13 cellular contexts compared by ENCODE assay signal in genomic region chr1:26745191-26745590, GRCh38. TPM values are rescaled to one million over a fixed set of nuclear protein-coding genes. Genes with fewer than 3 reads are reported as not detected.
DNase-seq lines count a peak whose midpoint lies in the region; ATAC-seq and TF ChIP-seq lines count a peak whose summit lies in the region.
"Had no signal": no experiment of that assay in that cellular context is flagged by ENCODE, and none has a peak within 500 bp of the region (broad histone marks: within the 10 kb centered on the region; RNA-seq: fewer than 3 reads in every experiment).

No MANE protein-coding gene starts in this region.

- no peak overlapping the region for H3K4me3 ChIP-seq in DOHH2 (ENCODE audit: low read length)
- no peak overlapping the region for H3K4me3 ChIP-seq in Peyer's patch
- no peak overlapping the region for H3K4me3 ChIP-seq in colonic mucosa
- H3K4me3 ChIP-seq in sigmoid colon, result no peak overlapping the region
- H3K4me3 ChIP-seq in A673 (ENCODE audit: low read depth, low read length, poor library complexity, severe bottlenecking), result no peak overlapping the region
- no peak overlapping the region for H3K4me3 ChIP-seq in mammary epithelial cell (replicated peaks in 1 of 3; ENCODE audit: insufficient read depth in 1 of 3, low read depth in 2 of 3, low read length in 3 of 3)
- H3K4me3 ChIP-seq: breast epithelium had no signal

- peaks cover 93% of the 10 kb centered on the region for H3K79me2 ChIP-seq in DOHH2 (ENCODE audit: control insufficient read depth, low read length)
- H3K79me2 ChIP-seq in mammary epithelial cell (ENCODE audit: insufficient read depth, low read length), result peaks cover 80% of the 10 kb centered on the region

- no peaks in the 10 kb centered on the region for H3K9me3 ChIP-seq in DOHH2 (ENCODE audit: control insufficient read depth, insufficient read depth, low read length)
- no peaks in the 10 kb centered on the region for H3K9me3 ChIP-seq in Peyer's patch
- H3K9me3 ChIP-seq in colonic mucosa, result no peaks in the 10 kb centered on the region
- no peaks in the 10 kb centered on the region for H3K9me3 ChIP-seq in sigmoid colon
- no peaks in the 10 kb centered on the region for H3K9me3 ChIP-seq in A673 (ENCODE audit: low read depth, low read length, poor library complexity, severe bottlenecking)
- H3K9me3 ChIP-seq in mammary epithelial cell (replicated peaks; ENCODE audit: insufficient read depth, low read length), result no peaks in the 10 kb centered on the region
- H3K9me3 ChIP-seq: breast epithelium had no signal

- 79% methylated on average over 5 of the region's 5 CpGs for WGBS in sigmoid colon, 2 donors
- 83% methylated on average over 4 of the region's 5 CpGs for WGBS in mammary epithelial cell (ENCODE audit: low coverage, missing lambda C conversion rate)

- H4K20me1 ChIP-seq in DOHH2 (ENCODE audit: control insufficient read depth, insufficient read depth, low read depth, low read length) (no peaks in the 10 kb centered on the region), mammary epithelial cell (ENCODE audit: insufficient read depth, low read length) (no peaks in the 10 kb centered on the region)

- H3K4me2 ChIP-seq in DOHH2 (ENCODE audit: low read length) (peak overlapping the region; percentile 89), mammary epithelial cell (ENCODE audit: insufficient read depth, low read depth, low read length) (no peak overlapping the region)

- ATAC-seq in HG03432 (IDR thresholded peaks at IDR 0.05; ENCODE audit: unreplicated experiment), result no peak

- peaks cover 95% of the 10 kb centered on the region for H3K36me3 ChIP-seq in DOHH2 (ENCODE audit: control insufficient read depth, low read length)
- H3K36me3 ChIP-seq in Peyer's patch, result peaks cover 0 to 51% (median 0%) of the 10 kb centered on the region in 3 donors
- peaks cover 4% of the 10 kb centered on the region for H3K36me3 ChIP-seq in colonic mucosa
- H3K36me3 ChIP-seq in sigmoid colon, result peaks cover 0 to 49% (median 4%) of the 10 kb centered on the region in 4 donors
- peaks cover 86% of the 10 kb centered on the region for H3K36me3 ChIP-seq in A673 (ENCODE audit: insufficient read depth, low read length, poor library complexity, severe bottlenecking)
- peaks cover 10% of the 10 kb centered on the region for H3K36me3 ChIP-seq in mammary epithelial cell (ENCODE audit: insufficient read depth, low read length)
- H3K36me3 ChIP-seq: breast epithelium had no signal

- H3K9ac ChIP-seq in colonic mucosa (ENCODE audit: low read depth in 2 of 2, low read length in 2 of 2) (no peak overlapping the region), mammary epithelial cell (ENCODE audit: insufficient read depth, low read length) (no peak overlapping the region)

- POLR2A ChIA-PET in A673 (lab: Charles Lee; ENCODE audit: low non-redundant PET), result no interaction called here

- peaks cover 34% of the 10 kb centered on the region for H3F3A ChIP-seq in DOHH2 (ENCODE audit: control insufficient read depth, insufficient read depth)

- dilution Hi-C loops in mammary epithelial cell (cut with HindIII; ENCODE audit: low sequenced_read_pairs), result no loop called here

- no peak for TF ChIP-seq EP300 in sigmoid colon (IDR thresholded peaks at IDR 0.05)

- in situ Hi-C loops in mammary epithelial cell (cut with MboI; ENCODE audit: low sequenced_read_pairs in 2 of 2), result no loop called here

- H3K27me3 ChIP-seq in DOHH2 (ENCODE audit: control insufficient read depth, low read length) (no peaks in the 10 kb centered on the region), Peyer's patch (no peaks in the 10 kb centered on the region), colonic mucosa (no peaks in the 10 kb centered on the region), sigmoid colon (no peaks in the 10 kb centered on the region), A673 (replicated peaks; ENCODE audit: insufficient read depth, low read depth, low read length, poor library complexity) (no peaks in the 10 kb centered on the region), mammary epithelial cell (ENCODE audit: insufficient read depth, low read length) (no peaks in the 10 kb centered on the region)
- H3K27me3 ChIP-seq: breast epithelium had no signal

- no peaks in the 10 kb centered on the region for H3K9me2 ChIP-seq in DOHH2 (replicated peaks; ENCODE audit: control insufficient read depth, low read length)

- H3K4me1 ChIP-seq in DOHH2 (ENCODE audit: control insufficient read depth, low read length) (peaks cover 52% of the 10 kb centered on the region), Peyer's patch (peaks cover 0 to 29% (median 22%) of the 10 kb centered on the region in 4 donors), colonic mucosa (peaks cover 2% of the 10 kb centered on the region), sigmoid colon (peaks cover 0 to 66% (median 31%) of the 10 kb centered on the region in 4 donors), A673 (ENCODE audit: insufficient read depth, low read length, poor library complexity, severe bottlenecking) (peaks cover 7% of the 10 kb centered on the region), mammary epithelial cell (ENCODE audit: insufficient read depth, low read length) (peaks cover 16% of the 10 kb centered on the region)

- H3K27ac ChIP-seq in DOHH2 (ENCODE audit: low read depth, low read length) (peak overlapping the region; percentile 93; the same call in 1 of the 2 replicates), Peyer's patch (peak overlapping the region; percentile 67 to 84 (median 70)), colonic mucosa (peak overlapping the region; percentile 70), sigmoid colon (peak overlapping the region; percentile 2 to 71 (median 44)), A673 (ENCODE audit: low read depth, low read length, poor library complexity, severe bottlenecking) (no peak overlapping the region), mammary epithelial cell (ENCODE audit: insufficient read depth, low read depth, low read length) (no peak overlapping the region)
- H3K27ac ChIP-seq: VCaP had no signal

- no peak for TF ChIP-seq POLR2A in Peyer's patch (IDR thresholded peaks at IDR 0.05)
- no peak for TF ChIP-seq POLR2A in sigmoid colon (IDR thresholded peaks at IDR 0.05)

- BruUV-seq in A673 (replicated peaks; lab: Mats Ljungman, UMichigan), result no TSS peak
- BruUV-seq in mammary epithelial cell (replicated peaks; lab: Mats Ljungman, UMichigan), result no TSS peak

- intact Hi-C loops in colonic mucosa (cut with DNase I) (no loop called here), sigmoid colon (cut with DNase I) (no loop called here), A673 (cut with micrococcal nuclease; ENCODE audit: unreplicated experiment) (no loop called here), mammary epithelial cell (cut with micrococcal nuclease) (no loop called here)

- CTCF ChIA-PET in A673 (lab: Charles Lee), result no interaction called here
- CTCF ChIA-PET in mammary epithelial cell (lab: Charles Lee; ENCODE audit: low non-redundant PET), result no interaction called here

- no peak overlapping the region for H2AFZ ChIP-seq in mammary epithelial cell (ENCODE audit: low read depth, low read length)

- DNase-seq in Peyer's patch (no peak), colonic mucosa (no peak), sigmoid colon (no peak), DMS 273 (lab: John Stamatoyannopoulos, UW; ENCODE audit: unreplicated experiment) (no peak), A673 (ENCODE audit: low spot score) (no peak), mammary epithelial cell (no peak)
- DNase-seq: GF-D8, hypothalamus, KG1 had no signal

- TF ChIP-seq CTCF in DOHH2 (IDR thresholded peaks at IDR 0.05; ENCODE audit: low read depth, low read length, poor library complexity, severe bottlenecking), result no peak
- TF ChIP-seq CTCF in Peyer's patch (IDR thresholded peaks at IDR 0.05), result no peak
- no peak for TF ChIP-seq CTCF in colonic mucosa (IDR thresholded peaks at IDR 0.05)
- TF ChIP-seq CTCF in sigmoid colon (IDR thresholded peaks at IDR 0.05), result no peak
- no peak for TF ChIP-seq CTCF in A673 (conservative IDR thresholded peaks at IDR 0.05; ENCODE audit: low read depth, low read length)
- no peak for TF ChIP-seq CTCF in mammary epithelial cell (conservative IDR thresholded peaks at IDR 0.05 in 1 of 2, IDR thresholded peaks at IDR 0.05 in 1 of 2; ENCODE audit: extremely low read depth in 1 of 2, insufficient read depth in 1 of 2, low read depth in 1 of 2, low read length in 2 of 2)

RNA-seq across cellular contexts. Expression of gene PIGV, which starts 42.6 kb away (rescaled TPM):
- total RNA-seq in Peyer's patch (10 to 100 TPM in 3 of 4 donors, 1 to 10 TPM in 1; 9.9 to 24.5 (median 18.1) TPM), colonic mucosa (10 to 100 TPM; 16.8 to 24.2 TPM), sigmoid colon (10 to 100 TPM in 3 of 4 donors, 1 to 10 TPM in 1; 9.6 to 24.9 (median 14.1) TPM), A673 (2021) (4.9 and 9.1 TPM in 2 replicates), mammary epithelial cell (10 to 100 TPM; 18.0 to 19.2 TPM)
- polyA plus RNA-seq in sigmoid colon (10 to 100 TPM in 1 of 3 donors, 1 to 10 TPM in 2; 5.1 to 12.1 (median 7.2) TPM), mammary epithelial cell (19.1 TPM)
- 10.1 TPM for polyA minus RNA-seq in mammary epithelial cell

RNA-seq across cellular contexts. Expression of gene ARID1A, which starts 49.4 kb away (rescaled TPM):
- total RNA-seq in Peyer's patch (10 to 100 TPM; 49.4 to 90.8 (median 66.8) TPM), colonic mucosa (10 to 100 TPM; 49.6 to 76.2 TPM), sigmoid colon (10 to 100 TPM; 20.7 to 47.1 (median 24.7) TPM), A673 (2021) (120 and 123 TPM in 2 replicates), mammary epithelial cell (10 to 100 TPM; 29.7 to 50.4 TPM)
- polyA plus RNA-seq in sigmoid colon (10 to 100 TPM in 2 of 3 donors, 1 to 10 TPM in 1; 7.2 to 36.7 (median 11.1) TPM), mammary epithelial cell (16.1 TPM)
- 76.0 TPM for polyA minus RNA-seq in mammary epithelial cell

Comparison
In these comparisons a context has a peak if more than half of its experiments do, and no peak if none do; other contexts are left out.
1. H3K27ac ChIP-seq: peak in DOHH2 (single experiment), Peyer's patch (4 of 4), colonic mucosa (single experiment) and sigmoid colon (4 of 4); none in A673 (single experiment) and mammary epithelial cell (single experiment).